Comparison of ENCODE assay signal across 1 cellular context in the genomic region with DNA sequence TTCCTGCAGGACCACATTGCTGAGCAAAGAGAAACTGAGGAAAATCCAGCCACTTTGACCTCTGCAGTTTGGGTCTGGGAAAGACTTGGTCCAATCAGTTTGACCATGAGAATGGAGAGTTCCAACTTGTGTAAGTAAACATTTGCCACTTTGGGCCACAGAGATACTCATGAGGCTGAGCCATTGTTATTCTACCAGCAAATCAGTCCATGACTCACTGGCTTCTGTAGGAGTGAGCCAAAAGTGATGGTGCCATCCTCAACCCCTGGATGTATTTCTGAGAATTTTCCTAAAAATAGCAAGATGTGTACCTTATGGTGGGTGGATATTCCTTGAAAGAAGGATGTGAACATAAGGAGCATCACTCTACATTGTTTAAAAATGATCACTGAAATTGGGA.
TF ChIP-seq lines count a peak whose summit lies in the region.

No MANE protein-coding gene starts in this region.

TF ChIP-seq in GM23338, 12 proteins besides CTCF, POLR2A, EP300 and RAD21:
- no peak for TF ChIP-seq JUNB (IDR thresholded peaks at IDR 0.05; ENCODE audit: unreplicated experiment)
- no peak for TF ChIP-seq CREB1 (CRISPR knock-in tag; IDR thresholded peaks at IDR 0.05; ENCODE audit: low read depth)
TF ChIP-seq in GM23338: peak in this region for 0.
